ENCODE assay signal across 3 cellular contexts in genomic region chr4:73671348-73671747, GRCh38. TPM values are rescaled to one million over a fixed set of nuclear protein-coding genes. Genes with fewer than 3 reads are reported as not detected.
"Had no signal": no experiment of that assay in that cellular context is flagged by ENCODE, and none has a peak within 500 bp of the region (broad histone marks: within the 10 kb centered on the region; RNA-seq: fewer than 3 reads in every experiment).

No MANE protein-coding gene starts in this region.

RNA-seq across cellular contexts. Expression of gene RASSF6, which starts 51.1 kb away (rescaled TPM):
- total RNA-seq: activated naive CD4-positive, alpha-beta T cell treated with anti-CD3 and anti-CD28 coated beads for 36 hours; activated T-cell treated with anti-CD3 and anti-CD28 coated beads, Interleukin-2, amount 50 U/mL, for 4 hours had no signal
- polyA plus RNA-seq: heart left ventricle had no signal
